ENCODE assay signal across 1 cellular context in genomic region chr16:19287241-19287640, GRCh38.
TF ChIP-seq lines count a peak whose summit lies in the region.

No MANE protein-coding gene starts in this region.

TF ChIP-seq in GM23338, 12 proteins besides CTCF, POLR2A, EP300 and RAD21 (continued from another document):
- TF ChIP-seq ZNF462 (CRISPR knock-in tag; IDR thresholded peaks at IDR 0.05) (no peak), EZH2 (IDR thresholded peaks at IDR 0.05; ENCODE audit: low read depth, unreplicated experiment) (no peak), STAT1 (IDR thresholded peaks at IDR 0.05; ENCODE audit: unreplicated experiment) (no peak), ZNF331 (CRISPR knock-in tag; IDR thresholded peaks at IDR 0.05; ENCODE audit: low read depth) (no peak), NANOG (IDR thresholded peaks at IDR 0.05; ENCODE audit: borderline replicate concordance) (no peak), POLR2AphosphoS5 (IDR thresholded peaks at IDR 0.05; ENCODE audit: low read depth) (no peak), ETS1 (IDR thresholded peaks at IDR 0.05) (no peak), REST (IDR thresholded peaks at IDR 0.05; ENCODE audit: unreplicated experiment) (no peak)
